ENCODE assay signal across 8 cellular contexts in genomic region chr2:14632133-14632936, GRCh38. TPM values are rescaled to one million over a fixed set of nuclear protein-coding genes. Genes with fewer than 3 reads are reported as not detected.
DNase-seq lines count a peak whose midpoint lies in the region; ATAC-seq and TF ChIP-seq lines count a peak whose summit lies in the region.

A gene with protein sequence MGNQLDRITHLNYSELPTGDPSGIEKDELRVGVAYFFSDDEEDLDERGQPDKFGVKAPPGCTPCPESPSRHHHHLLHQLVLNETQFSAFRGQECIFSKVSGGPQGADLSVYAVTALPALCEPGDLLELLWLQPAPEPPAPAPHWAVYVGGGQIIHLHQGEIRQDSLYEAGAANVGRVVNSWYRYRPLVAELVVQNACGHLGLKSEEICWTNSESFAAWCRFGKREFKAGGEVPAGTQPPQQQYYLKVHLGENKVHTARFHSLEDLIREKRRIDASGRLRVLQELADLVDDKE (plus strand): TSS chr2:14632717. CDS start chr2:14633980, 1,263 bp downstream.

- peak within 1 kb of the TSS; percentile 18 for H3K9ac ChIP-seq in fibroblast of lung (ENCODE audit: insufficient read depth, low read length)
- peak within 1 kb of the TSS; percentile 60 to 88 for H3K9ac ChIP-seq in mucosa of rectum (ENCODE audit: low read depth in 1 of 2, low read length in 2 of 2)

- H3K27ac ChIP-seq in fibroblast of lung (ENCODE audit: insufficient read depth, low read length) (no peak within 1 kb of the TSS), mucosa of rectum (ENCODE audit: low read depth in 2 of 2, low read length in 2 of 2) (peak within 1 kb of the TSS; percentile 78 to 84), urinary bladder (ENCODE audit: low read depth) (peak within 1 kb of the TSS; percentile 31)

- H3K36me3 ChIP-seq in Caco-2 (ENCODE audit: control insufficient read depth, insufficient read depth, low read length) (no peaks in the 10 kb centered on the region), fibroblast of lung (ENCODE audit: control insufficient read depth, insufficient read depth, low read length) (no peaks in the 10 kb centered on the region), mucosa of rectum (ENCODE audit: control insufficient read depth in 2 of 2, insufficient read depth in 2 of 2, low read length in 2 of 2) (no peaks in the 10 kb centered on the region), urinary bladder (ENCODE audit: insufficient read depth) (no peaks in the 10 kb centered on the region)

- H3K4me1 Mint-ChIP-seq in Caco-2 (ENCODE audit: low read depth, unreplicated experiment): no peaks in the 10 kb centered on the region
- H3K4me1 Mint-ChIP-seq in activated T-cell treated with anti-CD3 and anti-CD28 coated beads, Interleukin-2, amount 50 U/mL, for 72 hours (ENCODE audit: low read depth): peaks cover 5% of the 10 kb centered on the region

- peaks cover 15% of the 10 kb centered on the region for H3K27me3 ChIP-seq in Caco-2 (replicated peaks; ENCODE audit: control insufficient read depth, insufficient read depth, low read length)
- peaks cover 20% of the 10 kb centered on the region for H3K27me3 ChIP-seq in fibroblast of lung (ENCODE audit: control insufficient read depth, insufficient read depth, low read length)
- H3K27me3 ChIP-seq in mucosa of rectum (ENCODE audit: control insufficient read depth in 2 of 2, insufficient read depth in 2 of 2, low read length in 2 of 2): no peaks in the 10 kb centered on the region

- H3K27me3 Mint-ChIP-seq in Caco-2 (ENCODE audit: insufficient read depth, unreplicated experiment): peaks cover 26% of the 10 kb centered on the region
- peaks cover 54% of the 10 kb centered on the region for H3K27me3 Mint-ChIP-seq in activated T-cell treated with anti-CD3 and anti-CD28 coated beads, Interleukin-2, amount 50 U/mL, for 72 hours (ENCODE audit: low read depth)

- no peak within 1 kb of the TSS for H3K27ac Mint-ChIP-seq in Caco-2 (ENCODE audit: unreplicated experiment)
- H3K27ac Mint-ChIP-seq in activated T-cell treated with anti-CD3 and anti-CD28 coated beads, Interleukin-2, amount 50 U/mL, for 72 hours: no peak within 1 kb of the TSS

- POLR2A ChIA-PET in Caco-2 (lab: Charles Lee): no interaction called here

- H3K79me2 ChIP-seq in fibroblast of lung (ENCODE audit: control insufficient read depth, insufficient read depth, low read length): no peaks in the 10 kb centered on the region

- peak within 1 kb of the TSS; percentile 59 for H3K4me3 Mint-ChIP-seq in Caco-2 (ENCODE audit: unreplicated experiment)
- peak within 1 kb of the TSS in 1 of 2 donors; percentile 40 for H3K4me3 Mint-ChIP-seq in activated T-cell treated with anti-CD3 and anti-CD28 coated beads, Interleukin-2, amount 50 U/mL, for 72 hours

- TF ChIP-seq CTCF in Caco-2 (IDR thresholded peaks at IDR 0.05; ENCODE audit: insufficient read depth in 1 of 2, low read depth in 1 of 2, low read length in 1 of 2, severe bottlenecking in 1 of 2, unreplicated experiment in 1 of 2) (no peak), LNCaP clone FGC (IDR thresholded peaks at IDR 0.05; ENCODE audit: control insufficient read depth, extremely low read depth, insufficient read depth) (no peak), fibroblast of lung (conservative IDR thresholded peaks at IDR 0.05 in 1 of 2, IDR thresholded peaks at IDR 0.05 in 1 of 2; ENCODE audit: low read depth in 1 of 2, low read length in 2 of 2) (no peak)

- peak; percentile 83 for DNase-seq in Caco-2
- DNase-seq in LNCaP clone FGC (ENCODE audit: low read depth): no peak
- peak; percentile 53 for DNase-seq in SKM-1 (lab: John Stamatoyannopoulos, UW; ENCODE audit: unreplicated experiment)
- DNase-seq in fibroblast of lung (ENCODE audit: low read depth in 2 of 2): peak; percentile 73 to 86
- DNase-seq in activated T-cell treated with anti-CD3 and anti-CD28 coated beads, Interleukin-2, amount 50 U/mL, for 72 hours: no peak

- H3K4me2 ChIP-seq in fibroblast of lung (ENCODE audit: extremely low read depth, insufficient read depth, low read length): peak within 1 kb of the TSS; percentile 76

- no peaks in the 10 kb centered on the region for H3K9me3 Mint-ChIP-seq in Caco-2 (ENCODE audit: unreplicated experiment)
- peaks cover 0 to 2% of the 10 kb centered on the region in 2 donors for H3K9me3 Mint-ChIP-seq in activated T-cell treated with anti-CD3 and anti-CD28 coated beads, Interleukin-2, amount 50 U/mL, for 72 hours

- peak within 1 kb of the TSS; percentile 59 for H2AFZ ChIP-seq in fibroblast of lung (ENCODE audit: low read length)

- ATAC-seq in activated T-cell treated with anti-CD3 and anti-CD28 coated beads, Interleukin-2, amount 50 U/mL, for 72 hours (replicated peaks in 1 of 2): no peak
- ATAC-seq in HG03135 (IDR thresholded peaks at IDR 0.05; ENCODE audit: unreplicated experiment): no peak

- 3% methylated on average over 81 of the region's 81 CpGs for WGBS in urinary bladder

- intact Hi-C loops in Caco-2 (cut with micrococcal nuclease; ENCODE audit: unreplicated experiment): loop anchor here (10.0 kb wide), 2 partner anchors 272 to 348 kb away; no protein-coding TSS in a partner anchor

- H3K4me3 ChIP-seq in Caco-2 (ENCODE audit: low read depth, low read length) (peak within 1 kb of the TSS; percentile 34), LNCaP clone FGC (ENCODE audit: low read depth, low read length) (peak within 1 kb of the TSS; percentile 48), fibroblast of lung (replicated peaks in 1 of 4; ENCODE audit: control extremely low read depth in 1 of 4, insufficient read depth in 1 of 4, low read depth in 3 of 4, low read length in 4 of 4) (peak within 1 kb of the TSS; percentile 46 to 65 (median 56)), mucosa of rectum (ENCODE audit: low read length in 2 of 2) (peak within 1 kb of the TSS; percentile 85 to 86), urinary bladder (ENCODE audit: low read depth, low read length) (peak within 1 kb of the TSS; percentile 55)

- H3K4me1 ChIP-seq in Caco-2 (peaks cover 20% of the 10 kb centered on the region), fibroblast of lung (ENCODE audit: control insufficient read depth, extremely low read depth, insufficient read depth, low read length) (peaks cover 7% of the 10 kb centered on the region), mucosa of rectum (ENCODE audit: control insufficient read depth in 2 of 2, insufficient read depth in 2 of 2, low read length in 2 of 2) (peaks cover 0 to 32% of the 10 kb centered on the region in 2 donors), urinary bladder (ENCODE audit: insufficient read depth) (no peaks in the 10 kb centered on the region)

- no peaks in the 10 kb centered on the region for H3K36me3 Mint-ChIP-seq in Caco-2 (ENCODE audit: insufficient read depth, unreplicated experiment)
- H3K36me3 Mint-ChIP-seq in activated T-cell treated with anti-CD3 and anti-CD28 coated beads, Interleukin-2, amount 50 U/mL, for 72 hours (ENCODE audit: insufficient read depth in 2 of 2): peaks cover 0 to 2% of the 10 kb centered on the region in 2 donors

- CTCF ChIA-PET in Caco-2 (lab: Charles Lee): no interaction called here

- 0 out of 2 replicates have a peak, but pooled peaks cover 2% of the 10 kb centered on the region for H3K9me3 ChIP-seq in Caco-2
- no peaks in the 10 kb centered on the region for H3K9me3 ChIP-seq in fibroblast of lung (ENCODE audit: control insufficient read depth, insufficient read depth, low read depth, low read length)
- no peaks in the 10 kb centered on the region for H3K9me3 ChIP-seq in mucosa of rectum (ENCODE audit: control insufficient read depth in 2 of 2, low read length in 2 of 2)

- BruUV-seq in Caco-2 (replicated peaks; lab: Mats Ljungman, UMichigan): no TSS peak

- no peaks in the 10 kb centered on the region for H4K20me1 ChIP-seq in fibroblast of lung (ENCODE audit: control insufficient read depth, extremely low read depth, insufficient read depth, low read length)

RNA-seq across cellular contexts. Expression of the gene that starts here (rescaled TPM):
- total RNA-seq in Caco-2 (2022) (0.27 and 0.35 TPM in 2 replicates), fibroblast of lung (0.51 and 0.99 TPM in 2 replicates), urinary bladder (15.4 TPM)
- polyA plus RNA-seq in fibroblast of lung (1.8 and 2.2 TPM in 2 replicates), urinary bladder (26.2 TPM)
- 1.9 and 2.0 TPM in 2 replicates for polyA plus RNA-seq in fibroblast of lung (2012)
- polyA minus RNA-seq in fibroblast of lung (ENCODE audit: low replicate concordance): 0.37 and 1.3 TPM in 2 replicates
- total RNA-seq in activated T-cell treated with anti-CD3 and anti-CD28 coated beads, Interleukin-2, amount 50 U/mL, for 72 hours: not detected

Comparison
In these comparisons a context has a peak if more than half of its experiments do, and no peak if none do; other contexts are left out.
1. Peak in DNase-seq and H3K4me3 ChIP-seq in Caco-2; RNA of the gene not detected or under 1 TPM.
2. DNase-seq: peak in SKM-1 (single experiment) and fibroblast of lung (2 of 2); none in LNCaP clone FGC (single experiment) and activated T-cell treated with anti-CD3 and anti-CD28 coated beads, Interleukin-2, amount 50 U/mL, for 72 hours (0 of 2).
3. H3K4me3 ChIP-seq: peak in every context shown above with its lines; median percentile 86 in mucosa of rectum; 56 in fibroblast of lung; 55 in urinary bladder; 48 in LNCaP clone FGC; 34 in Caco-2.